In genomic region chr1:1768249-1768992, GRCh38 we compare ENCODE assay signal across 26 cellular contexts. TPM values are rescaled to one million over a fixed set of nuclear protein-coding genes. Genes with fewer than 3 reads are reported as not detected.
DNase-seq lines count a peak whose midpoint lies in the region; ATAC-seq and TF ChIP-seq lines count a peak whose summit lies in the region.
"Had no signal": no experiment of that assay in that cellular context is flagged by ENCODE, and none has a peak within 500 bp of the region (broad histone marks: within the 10 kb centered on the region; RNA-seq: fewer than 3 reads in every experiment).

No MANE protein-coding gene starts in this region.

- no peak overlapping the region for H3K4me3 ChIP-seq in CD4-positive, CD25-positive, alpha-beta regulatory T cell (ENCODE audit: low read depth, low read length)
- H3K4me3 ChIP-seq in liver (ENCODE audit: low read depth in 1 of 3, low read length in 3 of 3), result no peak overlapping the region
- H3K4me3 ChIP-seq: A549, SJCRH30 had no signal

- no peak overlapping the region for H3K27ac ChIP-seq in CD4-positive, CD25-positive, alpha-beta regulatory T cell (ENCODE audit: insufficient read depth, low read length, poor library complexity, severe bottlenecking)
- H3K27ac ChIP-seq in liver (ENCODE audit: low read depth in 1 of 2, low read length in 2 of 2), result peak overlapping the region; percentile 71 to 76
- H3K27ac ChIP-seq: A549, SJCRH30 had no signal

- no peak overlapping the region for H3K9ac ChIP-seq in liver (ENCODE audit: low read depth in 1 of 2, low read length in 2 of 2)

- peaks cover 32% of the 10 kb centered on the region for H3K36me3 Mint-ChIP-seq in CD4-positive, CD25-positive, alpha-beta regulatory T cell
- H3K36me3 Mint-ChIP-seq in chondrocyte (ENCODE audit: low read depth), result peaks cover 12% of the 10 kb centered on the region
- peaks cover 30% of the 10 kb centered on the region for H3K36me3 Mint-ChIP-seq in progenitor cell of endocrine pancreas (ENCODE audit: insufficient read depth)

- H3K4me1 Mint-ChIP-seq in CD4-positive, CD25-positive, alpha-beta regulatory T cell, result peaks cover 0 to 14% (median 7%) of the 10 kb centered on the region in 4 donors
- H3K4me1 Mint-ChIP-seq in chondrocyte (ENCODE audit: low read depth), result no peaks in the 10 kb centered on the region
- H3K4me1 Mint-ChIP-seq in progenitor cell of endocrine pancreas (ENCODE audit: low read depth), result no peaks in the 10 kb centered on the region

- H3K4me3 Mint-ChIP-seq in CD4-positive, CD25-positive, alpha-beta regulatory T cell, result no peak overlapping the region
- H3K4me3 Mint-ChIP-seq in chondrocyte (ENCODE audit: unreplicated experiment) (no peak overlapping the region), progenitor cell of endocrine pancreas (ENCODE audit: low read depth) (no peak overlapping the region)
- H3K4me3 Mint-ChIP-seq: CD8-positive, alpha-beta memory T cell had no signal

- no peaks in the 10 kb centered on the region for H3K27me3 Mint-ChIP-seq in CD4-positive, CD25-positive, alpha-beta regulatory T cell
- H3K27me3 Mint-ChIP-seq in chondrocyte (ENCODE audit: low read depth) (no peaks in the 10 kb centered on the region), progenitor cell of endocrine pancreas (no peaks in the 10 kb centered on the region)
- H3K27me3 Mint-ChIP-seq: CD8-positive, alpha-beta memory T cell had no signal

- TF ChIP-seq CTCF in chondrocyte (IDR thresholded peaks at IDR 0.05) (no peak), liver (IDR thresholded peaks at IDR 0.05; ENCODE audit: low read depth, low read length, missing input control) (no peak), progenitor cell of endocrine pancreas (IDR thresholded peaks at IDR 0.05; ENCODE audit: unreplicated experiment) (no peak)

- WGBS in liver, result 45% methylated on average over 7 of the region's 7 CpGs

- no peaks in the 10 kb centered on the region for H3K27me3 ChIP-seq in CD4-positive, CD25-positive, alpha-beta regulatory T cell (ENCODE audit: control insufficient read depth, insufficient read depth, low read length)
- no peaks in the 10 kb centered on the region for H3K27me3 ChIP-seq in liver (ENCODE audit: control insufficient read depth in 4 of 4, insufficient read depth in 4 of 4, low read length in 3 of 4)
- H3K27me3 ChIP-seq: SJCRH30 had no signal

- TF ChIP-seq RAD21 in liver (IDR thresholded peaks at IDR 0.05), result no peak

- H3K4me1 ChIP-seq in CD4-positive, CD25-positive, alpha-beta regulatory T cell (ENCODE audit: control insufficient read depth, insufficient read depth, low read length, poor library complexity, severe bottlenecking), result no peaks in the 10 kb centered on the region
- H3K4me1 ChIP-seq in liver (ENCODE audit: control insufficient read depth in 4 of 4, insufficient read depth in 4 of 4, low read length in 3 of 4), result peaks cover 5 to 29% (median 19%) of the 10 kb centered on the region in 4 donors
- H3K4me1 ChIP-seq: SJCRH30 had no signal

- H3K36me3 ChIP-seq in CD4-positive, CD25-positive, alpha-beta regulatory T cell (ENCODE audit: control insufficient read depth, insufficient read depth, low read length), result peaks cover 36% of the 10 kb centered on the region
- peaks cover 2 to 11% (median 6%) of the 10 kb centered on the region in 4 donors for H3K36me3 ChIP-seq in liver (ENCODE audit: control insufficient read depth in 4 of 4, insufficient read depth in 3 of 4, low read depth in 1 of 4, low read length in 3 of 4)

- no peaks in the 10 kb centered on the region for H3K9me3 ChIP-seq in CD4-positive, CD25-positive, alpha-beta regulatory T cell (ENCODE audit: control insufficient read depth in 2 of 2, low read length in 2 of 2)
- H3K9me3 ChIP-seq in liver (ENCODE audit: control insufficient read depth in 4 of 4, low read length in 3 of 4), result peaks cover 0 to 3% (median 1%) of the 10 kb centered on the region in 4 donors

- H3K27ac Mint-ChIP-seq in CD4-positive, CD25-positive, alpha-beta regulatory T cell, result peak overlapping the region in 2 of 3 donors; percentile 15 to 20
- H3K27ac Mint-ChIP-seq in chondrocyte (ENCODE audit: unreplicated experiment) (no peak overlapping the region), progenitor cell of endocrine pancreas (peak overlapping the region; percentile 71)

- DNase-seq in CD4-positive, CD25-positive, alpha-beta regulatory T cell, result no peak
- peak; percentile 7 for DNase-seq in chondrocyte (ENCODE audit: low spot score)
- DNase-seq in progenitor cell of endocrine pancreas (ENCODE audit: low spot score, unreplicated experiment), result no peak
- DNase-seq in kidney tubule cell (ENCODE audit: low spot score), result no peak
- DNase-seq: AML-193; C1 segment of cervical spinal cord; Calu3; CD8-positive, alpha-beta memory T cell; DMS79 treated with DMSO at 0.1 percent for 48 hours; GF-D8; Karpas-422; MV-4-11; NCI-H1105; NCI-H1436 treated with DMSO at 0.1 percent for 48 hours; NCI-H187 treated with DMSO at 0.1 percent for 48 hours; NCI-H2171 treated with DMSO at 0.1 percent for 48 hours; NCI-H446; NCI-H524 treated with DMSO at 0.1 percent for 48 hours; NCI-H774; SJCRH30 had no signal

- peaks cover 0 to 5% (median 1%) of the 10 kb centered on the region in 7 donors for H3K9me3 Mint-ChIP-seq in CD4-positive, CD25-positive, alpha-beta regulatory T cell
- H3K9me3 Mint-ChIP-seq in chondrocyte (ENCODE audit: low read depth) (peaks cover 7% of the 10 kb centered on the region), progenitor cell of endocrine pancreas (ENCODE audit: low read depth) (peaks cover 13% of the 10 kb centered on the region)

- ATAC-seq in CD4-positive, CD25-positive, alpha-beta regulatory T cell (ENCODE audit: low read depth in 2 of 2), result no peak
- no peak for ATAC-seq in GM21381 (IDR thresholded peaks at IDR 0.05; ENCODE audit: unreplicated experiment)
- ATAC-seq in GM18519 (IDR thresholded peaks at IDR 0.05; ENCODE audit: low FRiP score, unreplicated experiment), result no peak
- ATAC-seq: A549, HCT116, SK-N-SH treated with all-trans-retinoic acid at 6 μM for 48 hours had no signal

TF ChIP-seq in liver, 16 proteins besides CTCF, POLR2A, EP300 and RAD21 (continues in another document):
- TF ChIP-seq REST (IDR thresholded peaks at IDR 0.05) (no peak), HNF4G (IDR thresholded peaks at IDR 0.05) (peak; percentile 45), GABPA (IDR thresholded peaks at IDR 0.05 in 1 of 2, conservative IDR thresholded peaks at IDR 0.05 in 1 of 2) (no peak), FOXA1 (IDR thresholded peaks at IDR 0.05) (no peak), HNF4A (conservative IDR thresholded peaks at IDR 0.05) (peak; percentile 86 to 90), RXRA (IDR thresholded peaks at IDR 0.05) (no peak), ATF3 (IDR thresholded peaks at IDR 0.05) (no peak), YY1 (IDR thresholded peaks at IDR 0.05) (peak; percentile 23), SP1 (IDR thresholded peaks at IDR 0.05) (peak; percentile 38), JUND (IDR thresholded peaks at IDR 0.05) (peak in 1 of 2 donors; percentile 16), MAX (IDR thresholded peaks at IDR 0.05) (no peak)

RNA-seq across cellular contexts. Expression of gene NADK, which starts 9.8 kb away (rescaled TPM):
- 52.6 TPM for total RNA-seq in CD4-positive, CD25-positive, alpha-beta regulatory T cell
- polyA plus RNA-seq in CD4-positive, CD25-positive, alpha-beta regulatory T cell, result 10 to 100 TPM; 18.7 to 27.1 (median 21.2) TPM
- total RNA-seq in chondrocyte (66.4 to 75.8 TPM (median 68.1 TPM) in 3 replicates), liver (100 to 1,000 TPM in 1 of 2 donors, 10 to 100 TPM in 1; 39.2 to 105 TPM), progenitor cell of endocrine pancreas (86.6 and 87.8 TPM in 2 replicates)
- polyA plus RNA-seq in liver, result 10 to 100 TPM; 77.9 to 89.4 TPM

RNA-seq across cellular contexts. Expression of gene CDK11A, which starts 44.3 kb away (rescaled TPM):
- 212 TPM for total RNA-seq in CD4-positive, CD25-positive, alpha-beta regulatory T cell
- polyA plus RNA-seq in CD4-positive, CD25-positive, alpha-beta regulatory T cell, result 10 to 100 TPM; 10.2 to 30.4 (median 15.3) TPM
- total RNA-seq in chondrocyte (23.8 to 37.8 TPM (median 26.0 TPM) in 3 replicates), liver (10 to 100 TPM; 13.8 to 17.0 TPM), progenitor cell of endocrine pancreas (56.1 and 59.4 TPM in 2 replicates)
- polyA plus RNA-seq in liver, result 10 to 100 TPM; 13.7 to 14.1 TPM
